In genomic region chr3:155743616-155744015, GRCh38 we compare ENCODE assay signal across 8 cellular contexts. TPM values are rescaled to one million over a fixed set of nuclear protein-coding genes. Genes with fewer than 3 reads are reported as not detected.
DNase-seq lines count a peak whose midpoint lies in the region; ATAC-seq and TF ChIP-seq lines count a peak whose summit lies in the region.

No MANE protein-coding gene starts in this region.

- H3K27me3 Mint-ChIP-seq in glutamatergic neuron (ENCODE audit: unreplicated experiment), result no peaks in the 10 kb centered on the region

- H3K4me3 ChIP-seq in SU-DHL-6 (ENCODE audit: insufficient read depth, low read length, poor library complexity, severe bottlenecking), result peak overlapping the region; percentile 61
- peak overlapping the region; percentile 25 to 55 (median 38) for H3K4me3 ChIP-seq in skin epidermis

- no peaks in the 10 kb centered on the region for H3K27me3 ChIP-seq in SU-DHL-6 (ENCODE audit: low read length)

- H3K36me3 Mint-ChIP-seq in glutamatergic neuron (ENCODE audit: unreplicated experiment), result no peaks in the 10 kb centered on the region

- TF ChIP-seq CTCF in SU-DHL-6 (IDR thresholded peaks at IDR 0.05; ENCODE audit: insufficient read depth, low read length, poor library complexity, severe bottlenecking), result no peak
- TF ChIP-seq CTCF in glutamatergic neuron (IDR thresholded peaks at IDR 0.05; ENCODE audit: partially characterized antibody, unreplicated experiment), result no peak

- H3K9me3 Mint-ChIP-seq in glutamatergic neuron (ENCODE audit: unreplicated experiment), result no peaks in the 10 kb centered on the region

- no peaks in the 10 kb centered on the region for H3K9me3 ChIP-seq in SU-DHL-6 (ENCODE audit: insufficient read depth, low read length)

- peak overlapping the region; percentile 96 for H2AFZ ChIP-seq in SU-DHL-6 (ENCODE audit: low read depth, low read length, severe bottlenecking)

- no peak for ATAC-seq in GM21825 (IDR thresholded peaks at IDR 0.05; ENCODE audit: unreplicated experiment)

- peak; percentile 41 for DNase-seq in DMS53 (lab: John Stamatoyannopoulos, UW)
- no peak for DNase-seq in DMS53 treated with DMSO at 0.1 percent for 48 hours (lab: John Stamatoyannopoulos, UW; ENCODE audit: unreplicated experiment)
- DNase-seq in glutamatergic neuron, result no peak
- no peak for DNase-seq in NCI-H446 (lab: John Stamatoyannopoulos, UW)
- no peak for DNase-seq in posterior cingulate gyrus

- intact Hi-C loops in posterior cingulate gyrus (cut with DNase I), result no loop called here

- H3K36me3 ChIP-seq in SU-DHL-6 (ENCODE audit: low read length), result no peaks in the 10 kb centered on the region

- no peaks in the 10 kb centered on the region for H4K20me1 ChIP-seq in SU-DHL-6 (ENCODE audit: low read depth, low read length)

- H3K4me1 Mint-ChIP-seq in glutamatergic neuron (ENCODE audit: low read depth, unreplicated experiment), result peaks cover 6% of the 10 kb centered on the region

- no peaks in the 10 kb centered on the region for H3K9me2 ChIP-seq in SU-DHL-6 (replicated peaks; ENCODE audit: insufficient read depth, low read length)

- peak overlapping the region; percentile 90 for H3K4me2 ChIP-seq in SU-DHL-6 (ENCODE audit: low read depth, low read length, poor library complexity, severe bottlenecking)

- H3F3A ChIP-seq in SU-DHL-6 (ENCODE audit: insufficient read depth), result no peaks in the 10 kb centered on the region

- no peak overlapping the region for H3K27ac Mint-ChIP-seq in glutamatergic neuron (ENCODE audit: unreplicated experiment)

- H3K4me3 Mint-ChIP-seq in glutamatergic neuron (ENCODE audit: unreplicated experiment), result peak overlapping the region; percentile 97

- peak overlapping the region; percentile 53 for H3K9ac ChIP-seq in SU-DHL-6 (ENCODE audit: low read length)

- no peaks in the 10 kb centered on the region for H3K79me2 ChIP-seq in SU-DHL-6 (ENCODE audit: insufficient read depth, low read length)

- no peak overlapping the region for H3K27ac ChIP-seq in SU-DHL-6 (ENCODE audit: low read depth, low read length)
- H3K27ac ChIP-seq in skin epidermis, result peak overlapping the region in 2 of 21 experiments; percentile 18 to 61

RNA-seq across cellular contexts. Expression of gene PLCH1, which starts 1.3 kb away (rescaled TPM):
- 1.1 TPM for total RNA-seq in glutamatergic neuron (ENCODE audit: unreplicated experiment)
